8 cellular contexts compared by ENCODE assay signal in genomic region chr11:96307748-96308133, GRCh38. TPM values are rescaled to one million over a fixed set of nuclear protein-coding genes. Genes with fewer than 3 reads are reported as not detected.
DNase-seq lines count a peak whose midpoint lies in the region; ATAC-seq lines count a peak whose summit lies in the region.

No MANE protein-coding gene starts in this region.

- peak; percentile 7 to 29 for ATAC-seq in naive thymus-derived CD8-positive, alpha-beta T cell
- no peak for ATAC-seq in GM21423 (IDR thresholded peaks at IDR 0.05; ENCODE audit: unreplicated experiment)
- ATAC-seq in GM21786 (IDR thresholded peaks at IDR 0.05; ENCODE audit: unreplicated experiment): no peak

- no peaks in the 10 kb centered on the region for H3K27me3 Mint-ChIP-seq in naive thymus-derived CD8-positive, alpha-beta T cell

- H3K36me3 Mint-ChIP-seq in naive thymus-derived CD8-positive, alpha-beta T cell: peaks cover 0 to 34% (median 6%) of the 10 kb centered on the region in 3 donors

- H3K4me3 Mint-ChIP-seq in naive thymus-derived CD8-positive, alpha-beta T cell: peak overlapping the region; percentile 62 to 87 (median 78)

- no peaks in the 10 kb centered on the region for H3K9me3 Mint-ChIP-seq in naive thymus-derived CD8-positive, alpha-beta T cell

- POLR2A ChIA-PET in naive thymus-derived CD8-positive, alpha-beta T cell (lab: Charles Lee): interaction anchor here (0.7 to 1.3 kb wide), 3 partner anchors 9 to 36 kb away, joined by 3 to 6 read pairs (median 5); partner anchors contain the start of gene MAML2

- peaks cover 29 to 87% (median 74%) of the 10 kb centered on the region in 4 donors for H3K4me1 Mint-ChIP-seq in naive thymus-derived CD8-positive, alpha-beta T cell

- peak overlapping the region; percentile 56 to 96 (median 84) for H3K27ac Mint-ChIP-seq in naive thymus-derived CD8-positive, alpha-beta T cell

- DNase-seq in AG08395 (ENCODE audit: low spot score) (peak; percentile 82), LHCN-M2 (ENCODE audit: low read depth) (peak; percentile 94), dedifferentiated amniotic fluid mesenchymal stem cell (ENCODE audit: extremely low spot score) (peak; percentile 70), DMS114 treated with DMSO at 0.1 percent for 48 hours (lab: John Stamatoyannopoulos, UW; ENCODE audit: unreplicated experiment) (no peak), nucleus accumbens (lab: John Stamatoyannopoulos, UW) (no peak)
- no peak for DNase-seq in naive thymus-derived CD8-positive, alpha-beta T cell

RNA-seq across cellular contexts. Expression of gene MAML2, which starts 35.3 kb away (rescaled TPM):
- 9.2 and 12.1 TPM in 2 replicates for total RNA-seq in LHCN-M2 (2014; rRNA removed)
- 5.5 TPM for polyA plus RNA-seq in LHCN-M2 (2012)
- total RNA-seq in naive thymus-derived CD8-positive, alpha-beta T cell: 10 to 100 TPM; 68.2 to 68.5 TPM
- 10 to 100 TPM in 2 of 3 donors, 1 to 10 TPM in 1; 6.6 to 33.0 (median 15.3) TPM for polyA plus RNA-seq in naive thymus-derived CD8-positive, alpha-beta T cell

Comparison
In these comparisons a context has a peak if more than half of its experiments do, and no peak if none do; other contexts are left out.
1. DNase-seq: peak in AG08395 (single experiment), LHCN-M2 (single experiment) and dedifferentiated amniotic fluid mesenchymal stem cell (single experiment); none in naive thymus-derived CD8-positive, alpha-beta T cell (0 of 10), DMS114 treated with DMSO at 0.1 percent for 48 hours (single experiment) and nucleus accumbens (0 of 56).
2. ATAC-seq: peak in naive thymus-derived CD8-positive, alpha-beta T cell (2 of 2); none in GM21423 (single experiment) and GM21786 (single experiment).